ENCODE assay signal across 8 cellular contexts in the genomic region with DNA sequence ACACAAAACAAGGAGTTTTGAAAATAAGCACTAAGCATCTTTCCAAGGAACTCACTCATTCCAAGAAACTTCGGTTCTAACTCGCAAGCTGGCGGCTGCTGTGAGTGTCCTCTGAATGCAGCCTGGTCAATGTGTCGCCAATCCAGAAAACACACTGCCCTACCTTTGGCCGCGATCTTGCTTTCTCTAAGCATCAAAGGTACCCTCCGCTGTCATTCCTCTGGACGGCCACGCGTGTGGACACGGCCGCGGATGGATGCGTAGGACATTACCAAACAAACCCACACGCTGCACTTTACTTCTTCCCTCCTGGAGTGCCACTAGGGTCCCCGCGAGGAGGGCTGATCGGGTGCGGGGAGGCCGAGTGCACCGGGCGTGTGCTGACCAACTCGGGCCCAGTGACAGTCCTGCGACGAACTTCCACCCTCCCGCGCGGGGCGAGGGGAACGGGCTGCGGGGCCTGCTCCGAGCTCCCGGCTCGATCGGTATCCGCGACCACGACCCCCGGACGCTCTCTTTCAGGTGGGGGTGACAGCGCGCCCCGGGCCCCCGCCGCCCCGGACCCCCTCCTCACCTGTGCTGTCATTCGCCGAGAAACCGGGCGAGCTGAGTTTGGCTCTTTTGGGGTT. TPM values are rescaled to one million over a fixed set of nuclear protein-coding genes. Genes with fewer than 3 reads are reported as not detected.
DNase-seq lines count a peak whose midpoint lies in the region; ATAC-seq lines count a peak whose summit lies in the region.

No MANE protein-coding gene starts in this region.

- no peaks in the 10 kb centered on the region for H3K9me3 ChIP-seq in right cardiac atrium (ENCODE audit: control insufficient read depth, low read length)

- intact Hi-C loops in right cardiac atrium (cut with DNase I) = loop anchor here in 3 of 4 donors (5.0 to 10.0 kb wide), 5 partner anchors 85 to 187 kb away; a partner anchor contains a TSS

- no peaks in the 10 kb centered on the region for H3K9me3 Mint-ChIP-seq in activated naive CD4-positive, alpha-beta T cell treated with anti-CD3 and anti-CD28 coated beads, Interleukin-2, amount 50 U/mL, for 72 hours

- ATAC-seq in activated naive CD4-positive, alpha-beta T cell treated with anti-CD3 and anti-CD28 coated beads, Interleukin-2, amount 50 U/mL, for 72 hours = peak; percentile 12 to 27
- peak; percentile 32 to 34 for ATAC-seq in right cardiac atrium

- in situ Hi-C loops in KBM-7 (cut with MboI; ENCODE audit: low pct_unique_long_range_greater_than_20kb, low sequenced_read_pairs) = no loop called here

- peak overlapping the region; percentile 84 for H3K27ac Mint-ChIP-seq in activated naive CD4-positive, alpha-beta T cell treated with anti-CD3 and anti-CD28 coated beads, Interleukin-2, amount 50 U/mL, for 72 hours

- H3K36me3 Mint-ChIP-seq in activated naive CD4-positive, alpha-beta T cell treated with anti-CD3 and anti-CD28 coated beads, Interleukin-2, amount 50 U/mL, for 72 hours = peaks cover 19 to 23% of the 10 kb centered on the region in 2 donors

- DNase-seq in NCI-H748 (lab: John Stamatoyannopoulos, UW; ENCODE audit: unreplicated experiment) (peak; percentile 9), NCI-H748 treated with DMSO at 0.1 percent for 48 hours (lab: John Stamatoyannopoulos, UW) (no peak), KBM-7 (peak; percentile 47), right cardiac atrium (peak; percentile 31 to 76 (median 71)), skeletal muscle cell (ENCODE audit: low read depth) (no peak), NCI-H2196 (lab: John Stamatoyannopoulos, UW; ENCODE audit: unreplicated experiment) (no peak), SIG-M5 treated with dmso at 0.1 percent for 504 hours (lab: John Stamatoyannopoulos, UW; ENCODE audit: unreplicated experiment) (no peak)
- DNase-seq in activated naive CD4-positive, alpha-beta T cell treated with anti-CD3 and anti-CD28 coated beads, Interleukin-2, amount 50 U/mL, for 72 hours (ENCODE audit: low spot score in 2 of 2) = peak in 1 of 2 donors; percentile 27

- H3K27me3 ChIP-seq in right cardiac atrium (ENCODE audit: control insufficient read depth, insufficient read depth) = no peaks in the 10 kb centered on the region

- H3K27ac ChIP-seq in right cardiac atrium (ENCODE audit: low read length) = no peak overlapping the region

- under 1% methylated on average over 50 of the region's 50 CpGs for WGBS in right cardiac atrium

- H3K4me1 ChIP-seq in right cardiac atrium (ENCODE audit: control insufficient read depth, insufficient read depth, low read length) = peaks cover 14% of the 10 kb centered on the region

- peak overlapping the region; percentile 94 for H3K4me3 ChIP-seq in right cardiac atrium (ENCODE audit: low read length)
- H3K4me3 ChIP-seq in skeletal muscle cell (ENCODE audit: low read depth, low read length) = peak overlapping the region; percentile 78

RNA-seq across cellular contexts. Expression of a gene that starts 1.1 kb away (rescaled TPM):
- total RNA-seq in activated naive CD4-positive, alpha-beta T cell treated with anti-CD3 and anti-CD28 coated beads, Interleukin-2, amount 50 U/mL, for 72 hours = 10 to 100 TPM; 39.9 to 50.0 TPM
- 10 to 100 TPM; 37.0 to 46.4 (median 42.1) TPM for total RNA-seq in right cardiac atrium
- 19.0 TPM for polyA plus RNA-seq in right cardiac atrium

Comparison
In these comparisons a context has a peak if more than half of its experiments do, and no peak if none do; other contexts are left out.
1. DNase-seq: peak in NCI-H748 (single experiment), KBM-7 (single experiment) and right cardiac atrium (3 of 3); none in NCI-H748 treated with DMSO at 0.1 percent for 48 hours (single experiment), skeletal muscle cell (single experiment), NCI-H2196 (single experiment) and SIG-M5 treated with dmso at 0.1 percent for 504 hours (single experiment).